11 cellular contexts compared by ENCODE assay signal in genomic region chr15:86445750-86446149, GRCh38.
DNase-seq lines count a peak whose midpoint lies in the region; ATAC-seq and TF ChIP-seq lines count a peak whose summit lies in the region.
"Had no signal": no experiment of that assay in that cellular context is flagged by ENCODE, and none has a peak within 500 bp of the region (broad histone marks: within the 10 kb centered on the region; RNA-seq: fewer than 3 reads in every experiment).

No MANE protein-coding gene starts in this region.

- no peak overlapping the region for H3K27ac ChIP-seq in hepatocyte
- H3K27ac ChIP-seq: A549 had no signal

- H3K9me3 ChIP-seq in hepatocyte (ENCODE audit: low read depth): no peaks in the 10 kb centered on the region
- H3K9me3 ChIP-seq: A549 had no signal

- H3K79me2 ChIP-seq in hepatocyte: no peaks in the 10 kb centered on the region

- H3K4me3 ChIP-seq in hepatocyte: no peak overlapping the region
- H3K4me3 ChIP-seq: A549 had no signal

- H4K20me1 ChIP-seq in hepatocyte (ENCODE audit: insufficient read depth, poor library complexity, severe bottlenecking): no peaks in the 10 kb centered on the region

- ATAC-seq in HG03025 (IDR thresholded peaks at IDR 0.05; ENCODE audit: low FRiP score, unreplicated experiment): no peak
- ATAC-seq: A549; CD8-positive, alpha-beta T cell had no signal

- peaks cover 8% of the 10 kb centered on the region for H3K27me3 ChIP-seq in hepatocyte

- no peaks in the 10 kb centered on the region for H3K36me3 ChIP-seq in hepatocyte (replicated peaks; ENCODE audit: insufficient read depth, low read depth)

- no peak overlapping the region for H2AFZ ChIP-seq in hepatocyte

- WGBS in hepatocyte (ENCODE audit: low lambda C conversion rate, missing lambda C conversion rate): 69% methylated on average over 5 of the region's 5 CpGs

- H3K4me1 ChIP-seq in hepatocyte (ENCODE audit: insufficient read depth): no peaks in the 10 kb centered on the region
- H3K4me1 ChIP-seq: A549 had no signal

- TF ChIP-seq CTCF in hepatocyte (IDR thresholded peaks at IDR 0.05; ENCODE audit: poor library complexity): no peak

- H3K4me2 ChIP-seq in hepatocyte: no peak overlapping the region
- H3K4me2 ChIP-seq: A549 had no signal

- DNase-seq in NCI-H1694 treated with DMSO at 0.1 percent for 48 hours (lab: John Stamatoyannopoulos, UW) (peak; percentile 90), NCI-H82 (lab: John Stamatoyannopoulos, UW) (peak; percentile 85), left kidney (ENCODE audit: low read depth, low spot score) (peak; percentile 4), hepatocyte (ENCODE audit: low spot score) (no peak), NCI-H345 treated with DMSO at 0.1 percent for 48 hours (lab: John Stamatoyannopoulos, UW; ENCODE audit: unreplicated experiment) (no peak)
- DNase-seq: CD8-positive, alpha-beta T cell; COR-L47; GOT3; H9 had no signal

- H3K9me2 ChIP-seq in hepatocyte (replicated peaks; ENCODE audit: insufficient read depth): no peaks in the 10 kb centered on the region

Comparison
In these comparisons a context has a peak if more than half of its experiments do, and no peak if none do; other contexts are left out.
1. DNase-seq: peak in NCI-H1694 treated with DMSO at 0.1 percent for 48 hours (single experiment), NCI-H82 (single experiment) and left kidney (single experiment); none in hepatocyte (single experiment) and NCI-H345 treated with DMSO at 0.1 percent for 48 hours (single experiment).